In genomic region chr10:127990846-127991542, GRCh38 we compare ENCODE assay signal across 8 cellular contexts.
A peak's percentile ranks its signal among the peaks of the same experiment; 100 is the strongest.
DNase-seq lines count a peak whose midpoint lies in the region; ATAC-seq and TF ChIP-seq lines count a peak whose summit lies in the region.

No MANE protein-coding gene starts in this region.

- H3K4me3 Mint-ChIP-seq in naive thymus-derived CD4-positive, alpha-beta T cell, result peak overlapping the region in 9 of 10 donors; percentile 33 to 73 (median 62)

- peak overlapping the region; percentile 38; the same call in 1 of the 2 replicates for H2AFZ ChIP-seq in Loucy (ENCODE audit: low read length)

- TF ChIP-seq CTCF in Loucy (conservative IDR thresholded peaks at IDR 0.05; ENCODE audit: low read length) (no peak), transverse colon (IDR thresholded peaks at IDR 0.05) (no peak)

- no peaks in the 10 kb centered on the region for H3K79me2 ChIP-seq in Loucy (ENCODE audit: insufficient read depth, low read length)

- H3K27ac Mint-ChIP-seq in naive thymus-derived CD4-positive, alpha-beta T cell, result peak overlapping the region in 5 of 9 donors; percentile 19 to 80 (median 71)

- H3K4me3 ChIP-seq in Loucy (ENCODE audit: low read length, poor library complexity, severe bottlenecking) (peak overlapping the region; percentile 39), transverse colon (no peak overlapping the region)
- H3K4me3 ChIP-seq in naive thymus-derived CD4-positive, alpha-beta T cell (ENCODE audit: low read length), result peak overlapping the region; percentile 31

- peak; percentile 98 for DNase-seq in ACHN
- DNase-seq in amniotic epithelial cell (ENCODE audit: low read depth), result peak; percentile 99
- peak in 6 of 9 donors; percentile 14 to 42 (median 24) for DNase-seq in naive thymus-derived CD4-positive, alpha-beta T cell
- DNase-seq in transverse colon, result no peak
- no peak for DNase-seq in NCI-H187 treated with DMSO at 0.1 percent for 48 hours (lab: John Stamatoyannopoulos, UW)
- no peak for DNase-seq in SK-N-DZ (ENCODE audit: low spot score)

- no peak for TF ChIP-seq POLR2A in transverse colon (IDR thresholded peaks at IDR 0.05)

- H3K36me3 Mint-ChIP-seq in naive thymus-derived CD4-positive, alpha-beta T cell, result no peaks in the 10 kb centered on the region

- H3K27me3 ChIP-seq in Loucy (ENCODE audit: insufficient read depth, low read length, poor library complexity, severe bottlenecking), result no peaks in the 10 kb centered on the region
- no peaks in the 10 kb centered on the region for H3K27me3 ChIP-seq in naive thymus-derived CD4-positive, alpha-beta T cell (ENCODE audit: control insufficient read depth in 2 of 2, insufficient read depth in 2 of 2, low read length in 2 of 2)
- H3K27me3 ChIP-seq in transverse colon, result no peaks in the 10 kb centered on the region

- peaks cover 6 to 36% (median 16%) of the 10 kb centered on the region in 7 donors for H3K4me1 Mint-ChIP-seq in naive thymus-derived CD4-positive, alpha-beta T cell

- H3K9me3 ChIP-seq in Loucy (ENCODE audit: insufficient read depth, low read depth, low read length) (no peaks in the 10 kb centered on the region), transverse colon (no peaks in the 10 kb centered on the region)
- no peaks in the 10 kb centered on the region for H3K9me3 ChIP-seq in naive thymus-derived CD4-positive, alpha-beta T cell (ENCODE audit: control insufficient read depth in 2 of 3, low read length in 3 of 3)

- CTCF ChIA-PET in naive thymus-derived CD4-positive, alpha-beta T cell (lab: Charles Lee), result interaction anchor here (1.1 kb wide), 1 partner anchor 18 kb away, joined by 3 read pairs; no protein-coding TSS in a partner anchor

- peak overlapping the region; percentile 9 for H3K27ac ChIP-seq in naive thymus-derived CD4-positive, alpha-beta T cell (ENCODE audit: low read depth, low read length)
- H3K27ac ChIP-seq in transverse colon, result peak overlapping the region; percentile 46 to 67 (median 64)

- peak overlapping the region; percentile 23 for H3K9ac ChIP-seq in Loucy (ENCODE audit: low read depth, low read length, poor library complexity, severe bottlenecking)

- peaks cover 0 to 5% (median 0%) of the 10 kb centered on the region in 5 donors for H3K27me3 Mint-ChIP-seq in naive thymus-derived CD4-positive, alpha-beta T cell

- H4K20me1 ChIP-seq in Loucy (ENCODE audit: insufficient read depth, low read length, poor library complexity, severe bottlenecking), result no peaks in the 10 kb centered on the region

- H3K36me3 ChIP-seq in Loucy (ENCODE audit: insufficient read depth, low read length), result no peaks in the 10 kb centered on the region
- H3K36me3 ChIP-seq in naive thymus-derived CD4-positive, alpha-beta T cell (ENCODE audit: control insufficient read depth in 2 of 3, insufficient read depth in 3 of 3, low read length in 3 of 3), result no peaks in the 10 kb centered on the region
- no peaks in the 10 kb centered on the region for H3K36me3 ChIP-seq in transverse colon

- H3K4me2 ChIP-seq in Loucy (ENCODE audit: low read depth, low read length, poor library complexity, severe bottlenecking), result peak overlapping the region; percentile 62

- no peaks in the 10 kb centered on the region for H3F3A ChIP-seq in Loucy (ENCODE audit: low read depth)

- H3K4me1 ChIP-seq in Loucy (ENCODE audit: insufficient read depth, low read length, poor library complexity, severe bottlenecking) (peaks cover 20% of the 10 kb centered on the region), transverse colon (peaks cover 0 to 31% (median 3%) of the 10 kb centered on the region in 4 donors)
- peaks cover 7 to 9% of the 10 kb centered on the region in 2 donors for H3K4me1 ChIP-seq in naive thymus-derived CD4-positive, alpha-beta T cell (ENCODE audit: control insufficient read depth in 2 of 2, insufficient read depth in 2 of 2, low read length in 2 of 2)

- POLR2A ChIA-PET in naive thymus-derived CD4-positive, alpha-beta T cell (lab: Charles Lee), result no interaction called here

- H3K9me2 ChIP-seq in Loucy (replicated peaks; ENCODE audit: low read depth, low read length), result no peaks in the 10 kb centered on the region

- in situ Hi-C loops in ACHN (cut with HindIII; ENCODE audit: low pct_ligation_motif_present, low pct_unique_long_range_greater_than_20kb, low sequenced_read_pairs) (no loop called here), transverse colon (cut with MboI; ENCODE audit: low pct_ligation_motif_present in 1 of 4, low pct_unique_long_range_greater_than_20kb in 1 of 4, low sequenced_read_pairs in 3 of 4) (loop anchor here in 1 of 4 donors (10.0 kb wide), 1 partner anchor 76 kb away; no protein-coding TSS in a partner anchor)

- no peak for TF ChIP-seq EP300 in transverse colon (IDR thresholded peaks at IDR 0.05; ENCODE audit: low read depth)

- intact Hi-C loops in naive thymus-derived CD4-positive, alpha-beta T cell (cut with micrococcal nuclease), result loop anchor here in 1 of 2 donors (5.0 kb wide), 1 partner anchor 84 kb away; the partner anchor contains the start of gene PTPRE
- intact Hi-C loops in transverse colon (cut with DNase I; ENCODE audit: low total_unique reads), result no loop called here

- peak; percentile 62 for ATAC-seq in naive thymus-derived CD4-positive, alpha-beta T cell
- ATAC-seq in GM18873 (IDR thresholded peaks at IDR 0.05; ENCODE audit: low FRiP score, unreplicated experiment), result no peak

- 55 to 62% methylated on average over 14 to 15 of the region's 15 CpGs for WGBS in transverse colon (ENCODE audit: low coverage in 1 of 2), 2 donors

- H3K9me3 Mint-ChIP-seq in naive thymus-derived CD4-positive, alpha-beta T cell, result no peaks in the 10 kb centered on the region

Comparison
In these comparisons a context has a peak if more than half of its experiments do, and no peak if none do; other contexts are left out.
1. DNase-seq: peak in ACHN (single experiment), amniotic epithelial cell (single experiment) and naive thymus-derived CD4-positive, alpha-beta T cell (6 of 9); none in transverse colon (single experiment), NCI-H187 treated with DMSO at 0.1 percent for 48 hours (single experiment) and SK-N-DZ (single experiment).
2. H3K4me3 ChIP-seq: peak in Loucy (single experiment) and naive thymus-derived CD4-positive, alpha-beta T cell (single experiment); none in transverse colon (0 of 4).